ENCODE assay signal across 8 cellular contexts in the genomic region with DNA sequence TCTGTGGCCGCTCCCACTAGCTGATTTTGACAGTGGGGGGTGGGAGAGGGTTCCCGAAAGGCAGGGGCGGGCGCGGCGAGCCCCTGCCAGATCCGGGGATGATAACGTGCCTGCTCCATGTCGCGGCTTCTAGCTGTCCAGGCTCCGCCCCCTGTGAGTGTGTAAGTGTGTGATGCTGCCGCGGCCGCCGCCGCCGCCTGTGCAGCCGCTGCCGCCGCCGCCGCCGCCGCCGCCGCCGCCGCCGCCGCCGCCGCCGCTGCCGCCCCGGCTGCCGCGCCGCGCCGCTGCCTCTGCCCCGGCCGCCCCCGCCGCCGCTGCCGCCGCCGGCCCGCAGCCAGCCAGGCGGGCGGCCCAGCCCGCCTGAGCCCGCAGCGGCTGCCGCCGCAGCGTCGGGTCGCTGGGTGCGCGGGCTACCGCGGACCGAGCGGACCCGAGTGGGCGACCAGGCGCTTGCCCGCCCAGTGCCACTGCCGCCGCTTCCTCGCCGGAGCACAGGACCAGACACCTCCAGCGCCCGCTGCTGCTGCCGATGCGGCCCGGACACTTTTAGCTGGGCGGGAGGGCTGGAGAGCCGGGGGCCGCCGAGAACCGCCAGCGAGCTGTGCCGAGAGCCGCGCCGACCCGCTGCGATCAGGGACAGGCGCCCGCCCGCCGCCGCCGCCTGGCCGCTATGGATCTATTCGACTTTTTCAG. TPM values are rescaled to one million over a fixed set of nuclear protein-coding genes. Genes with fewer than 3 reads are reported as not detected.
DNase-seq lines count a peak whose midpoint lies in the region; TF ChIP-seq lines count a peak whose summit lies in the region.

A gene (plus strand): TSS at position 190 of the 693 bp plus-strand sequence. CDS start 481 bp downstream, at position 671.

- H3K27ac Mint-ChIP-seq in activated CD4-positive, alpha-beta T cell treated with anti-CD3 and anti-CD28 coated beads, Interleukin-2, amount 10 ng/mL, durations not matched to agents 24 days and 14 days = no peak within 1 kb of the TSS

- H3K9me3 ChIP-seq in Loucy (ENCODE audit: insufficient read depth, low read depth, low read length) (no peaks in the 10 kb centered on the region), testis (no peaks in the 10 kb centered on the region)
- H3K9me3 ChIP-seq in effector memory CD4-positive, alpha-beta T cell (ENCODE audit: control insufficient read depth, low read length) = no peaks in the 10 kb centered on the region

- H3K9me3 Mint-ChIP-seq in activated CD4-positive, alpha-beta T cell treated with anti-CD3 and anti-CD28 coated beads, Interleukin-2, amount 10 ng/mL, durations not matched to agents 24 days and 14 days = no peaks in the 10 kb centered on the region

- TF ChIP-seq POLR2A in testis (IDR thresholded peaks at IDR 0.05) = no peak

- H3K4me3 ChIP-seq in Loucy (ENCODE audit: low read length, poor library complexity, severe bottlenecking) (peak within 1 kb of the TSS; percentile 95), testis (peak within 1 kb of the TSS; percentile 51 to 66)
- peak within 1 kb of the TSS; percentile 49 for H3K4me3 ChIP-seq in effector memory CD4-positive, alpha-beta T cell (ENCODE audit: insufficient read depth, low read depth, low read length, poor library complexity, severe bottlenecking)

- H3K4me1 Mint-ChIP-seq in activated CD4-positive, alpha-beta T cell treated with anti-CD3 and anti-CD28 coated beads, Interleukin-2, amount 10 ng/mL, durations not matched to agents 24 days and 14 days = peaks cover 8% of the 10 kb centered on the region

- no peaks in the 10 kb centered on the region for H3K36me3 ChIP-seq in Loucy (ENCODE audit: insufficient read depth, low read length)
- H3K36me3 ChIP-seq in effector memory CD4-positive, alpha-beta T cell (ENCODE audit: control insufficient read depth, insufficient read depth, low read length) = no peaks in the 10 kb centered on the region
- H3K36me3 ChIP-seq in testis (ENCODE audit: low read depth, missing control alignments) = no peaks in the 10 kb centered on the region

- H3K4me2 ChIP-seq in Loucy (ENCODE audit: low read depth, low read length, poor library complexity, severe bottlenecking) = peak within 1 kb of the TSS; percentile 96

- DNase-seq in NCI-H524 (lab: John Stamatoyannopoulos, UW) (peak; percentile 50 to 59), NCI-H524 treated with DMSO at 0.1 percent for 48 hours (lab: John Stamatoyannopoulos, UW) (no peak), mucosa of gallbladder (ENCODE audit: low spot score) (no peak), testis (peak; percentile 55), SIG-M5 (lab: John Stamatoyannopoulos, UW) (no peak)
- DNase-seq in activated CD4-positive, alpha-beta T cell treated with anti-CD3 and anti-CD28 coated beads, Interleukin-2, amount 10 ng/mL, durations not matched to agents 24 days and 14 days = peak; percentile 72
- peak; percentile 3 to 17 (median 9) for DNase-seq in effector memory CD4-positive, alpha-beta T cell

- H3K27me3 Mint-ChIP-seq in activated CD4-positive, alpha-beta T cell treated with anti-CD3 and anti-CD28 coated beads, Interleukin-2, amount 10 ng/mL, durations not matched to agents 24 days and 14 days = peaks cover 13% of the 10 kb centered on the region

- TF ChIP-seq CTCF in Loucy (conservative IDR thresholded peaks at IDR 0.05; ENCODE audit: low read length) (no peak), testis (IDR thresholded peaks at IDR 0.05) (no peak)

- H3K36me3 Mint-ChIP-seq in activated CD4-positive, alpha-beta T cell treated with anti-CD3 and anti-CD28 coated beads, Interleukin-2, amount 10 ng/mL, durations not matched to agents 24 days and 14 days (ENCODE audit: low read depth) = no peaks in the 10 kb centered on the region

- H4K20me1 ChIP-seq in Loucy (ENCODE audit: insufficient read depth, low read length, poor library complexity, severe bottlenecking) = peaks cover 17% of the 10 kb centered on the region

- H3K4me1 ChIP-seq in Loucy (ENCODE audit: insufficient read depth, low read length, poor library complexity, severe bottlenecking) (peaks cover 36% of the 10 kb centered on the region), testis (peaks cover 4% of the 10 kb centered on the region)
- peaks cover 3% of the 10 kb centered on the region for H3K4me1 ChIP-seq in effector memory CD4-positive, alpha-beta T cell (ENCODE audit: control insufficient read depth, insufficient read depth, low read length, poor library complexity, severe bottlenecking)

- H3K4me3 Mint-ChIP-seq in activated CD4-positive, alpha-beta T cell treated with anti-CD3 and anti-CD28 coated beads, Interleukin-2, amount 10 ng/mL, durations not matched to agents 24 days and 14 days = peak within 1 kb of the TSS; percentile 81

- intact Hi-C loops in activated CD4-positive, alpha-beta T cell treated with anti-CD3 and anti-CD28 coated beads, Interleukin-2, amount 10 ng/mL, durations not matched to agents 24 days and 14 days (cut with micrococcal nuclease) = loop anchor here (2.0 to 10.0 kb wide), 2 partner anchors 34 to 784 kb away; no protein-coding TSS in a partner anchor
- intact Hi-C loops in testis (cut with DNase I; ENCODE audit: low total_unique reads) = no loop called here

- no peaks in the 10 kb centered on the region for H3K9me2 ChIP-seq in Loucy (replicated peaks; ENCODE audit: low read depth, low read length)

- H3K27me3 ChIP-seq in Loucy (ENCODE audit: insufficient read depth, low read length, poor library complexity, severe bottlenecking) (no peaks in the 10 kb centered on the region), testis (no peaks in the 10 kb centered on the region)
- peaks cover 5% of the 10 kb centered on the region for H3K27me3 ChIP-seq in effector memory CD4-positive, alpha-beta T cell (replicated peaks; ENCODE audit: control insufficient read depth, insufficient read depth, low read length, poor library complexity, severe bottlenecking)

- no peak within 1 kb of the TSS for H3K27ac ChIP-seq in effector memory CD4-positive, alpha-beta T cell (ENCODE audit: insufficient read depth, low read length, poor library complexity, severe bottlenecking)
- H3K27ac ChIP-seq in testis = peak within 1 kb of the TSS; percentile 59

- peak within 1 kb of the TSS; percentile 60; the same call in 1 of the 2 replicates for H2AFZ ChIP-seq in Loucy (ENCODE audit: low read length)

- H3K79me2 ChIP-seq in Loucy (ENCODE audit: insufficient read depth, low read length) = peaks cover 56% of the 10 kb centered on the region

- H3K9ac ChIP-seq in Loucy (ENCODE audit: low read depth, low read length, poor library complexity, severe bottlenecking) = peak within 1 kb of the TSS; percentile 96

- 0% methylated on average over 2 of the region's 98 CpGs; no CpG with 5 or more reads in 1 of the 2 donors for WGBS in testis, 2 donors

- no peaks in the 10 kb centered on the region for H3F3A ChIP-seq in Loucy (ENCODE audit: low read depth)

RNA-seq across cellular contexts. Expression of the gene that starts here (rescaled TPM):
- 0.70 and 1.1 TPM in 2 replicates for total RNA-seq in activated CD4-positive, alpha-beta T cell treated with anti-CD3 and anti-CD28 coated beads, Interleukin-2, amount 10 ng/mL, durations not matched to agents 24 days and 14 days
- total RNA-seq in mucosa of gallbladder (36.0 TPM), testis (10 to 100 TPM; 21.3 to 28.1 TPM)
- polyA plus RNA-seq in testis (ENCODE audit: insufficient read depth, low read depth, low replicate concordance) = 4.7 TPM

Comparison
In these comparisons a context has a peak if more than half of its experiments do, and no peak if none do; other contexts are left out.
1. RNA of the gene that starts here (total RNA-seq): 36.0 TPM in mucosa of gallbladder (single experiment) and 21.3 to 28.1 TPM in testis; 0.70 to 1.1 TPM in activated CD4-positive, alpha-beta T cell treated with anti-CD3 and anti-CD28 coated beads, Interleukin-2, amount 10 ng/mL, durations not matched to agents 24 days and 14 days; every median in the first group is over 10 times any median in the second.
2. DNase-seq: peak in NCI-H524 (2 of 2), activated CD4-positive, alpha-beta T cell treated with anti-CD3 and anti-CD28 coated beads, Interleukin-2, amount 10 ng/mL, durations not matched to agents 24 days and 14 days (single experiment), effector memory CD4-positive, alpha-beta T cell (3 of 3) and testis (single experiment); none in NCI-H524 treated with DMSO at 0.1 percent for 48 hours (single experiment), mucosa of gallbladder (single experiment) and SIG-M5 (single experiment).
3. Peak in every context shown above with its lines, with median percentiles within 50 percentile points of each other: H3K4me3 ChIP-seq.